ENCODE assay signal across 19 cellular contexts in the genomic region with DNA sequence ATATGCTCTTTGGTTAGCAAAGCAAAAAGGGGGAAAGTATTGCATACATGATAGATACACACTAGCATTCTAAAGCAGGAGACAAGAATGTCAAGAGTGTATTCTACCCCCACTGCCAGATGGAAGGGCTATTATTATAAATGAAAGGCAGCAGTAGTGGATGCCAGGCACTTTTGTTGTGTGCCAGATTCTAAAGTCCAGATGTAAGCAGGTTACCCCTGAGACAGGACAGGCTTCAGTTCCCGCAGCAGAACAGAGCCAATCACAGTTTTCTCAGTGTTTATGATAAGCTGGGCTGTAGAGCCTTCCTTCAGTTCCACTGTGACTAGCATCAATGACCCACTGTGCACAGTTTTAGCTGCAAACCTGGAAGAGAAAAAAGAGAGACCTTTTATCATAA.
DNase-seq lines count a peak whose midpoint lies in the region; ATAC-seq and TF ChIP-seq lines count a peak whose summit lies in the region.
"Had no signal": no experiment of that assay in that cellular context is flagged by ENCODE, and none has a peak within 500 bp of the region (broad histone marks: within the 10 kb centered on the region; RNA-seq: fewer than 3 reads in every experiment).

No MANE protein-coding gene starts in this region.

- H3K36me3 Mint-ChIP-seq in T-helper 17 cell (ENCODE audit: low read depth), result peaks cover 9% of the 10 kb centered on the region

- H3K27me3 ChIP-seq in brain microvascular endothelial cell (replicated peaks), result no peaks in the 10 kb centered on the region
- H3K27me3 ChIP-seq: cardiac muscle cell, SJCRH30, suprapubic skin had no signal

- peak; percentile 94 for ATAC-seq in Right ventricle myocardium superior (ENCODE audit: poor library complexity)
- no peak for ATAC-seq in T-helper 17 cell
- ATAC-seq in GM19324 (IDR thresholded peaks at IDR 0.05; ENCODE audit: low FRiP score, unreplicated experiment), result no peak
- ATAC-seq: activated T-cell treated with anti-CD3 and anti-CD28 coated beads, Interleukin-2, amount 50 U/mL, for 72 hours; left colon; natural killer cell treated with Interleukin-12 subunit alpha and Interleukin-12 subunit beta and Interleukin-15 and Interleukin-18, amount 100 ng/mL, for 72 hours had no signal

- no peaks in the 10 kb centered on the region for H3K9me3 ChIP-seq in T-helper 17 cell (ENCODE audit: control insufficient read depth, low read length, poor library complexity, severe bottlenecking)
- H3K9me3 ChIP-seq: SJCRH30, suprapubic skin had no signal

- H3K27me3 Mint-ChIP-seq in T-helper 17 cell, result no peaks in the 10 kb centered on the region
- H3K27me3 Mint-ChIP-seq: activated naive CD4-positive, alpha-beta T cell treated with anti-CD3 and anti-CD28 coated beads, Interleukin-2, amount 10 ng/mL, durations not matched to agents 7 days and 5 days; natural killer cell treated with Interleukin-12 subunit alpha and Interleukin-12 subunit beta and Interleukin-15 and Interleukin-18, amount 100 ng/mL, for 72 hours had no signal

- no peak overlapping the region for H3K27ac Mint-ChIP-seq in T-helper 17 cell
- H3K27ac Mint-ChIP-seq: activated naive CD4-positive, alpha-beta T cell treated with anti-CD3 and anti-CD28 coated beads, Interleukin-2, amount 10 ng/mL, durations not matched to agents 7 days and 5 days; activated T-cell treated with anti-CD3 and anti-CD28 coated beads, Interleukin-2, amount 50 U/mL, for 72 hours; natural killer cell treated with Interleukin-12 subunit alpha and Interleukin-12 subunit beta and Interleukin-15 and Interleukin-18, amount 100 ng/mL, for 72 hours had no signal

- no peak overlapping the region for H3K4me3 Mint-ChIP-seq in T-helper 17 cell
- H3K4me3 Mint-ChIP-seq: activated naive CD4-positive, alpha-beta T cell treated with anti-CD3 and anti-CD28 coated beads, Interleukin-2, amount 10 ng/mL, durations not matched to agents 7 days and 5 days; activated T-cell treated with anti-CD3 and anti-CD28 coated beads, Interleukin-2, amount 50 U/mL, for 72 hours; natural killer cell treated with Interleukin-12 subunit alpha and Interleukin-12 subunit beta and Interleukin-15 and Interleukin-18, amount 100 ng/mL, for 72 hours had no signal

- DNase-seq in Right ventricle myocardium superior (no peak), cardiac septum (ENCODE audit: low spot score) (no peak), NCI-H446 treated with DMSO at 0.1 percent for 48 hours (lab: John Stamatoyannopoulos, UW) (peak; percentile 29), globus pallidus (ENCODE audit: low spot score) (peak; percentile 66), superior temporal gyrus (ENCODE audit: extremely low spot score) (peak; percentile 64), T-helper 17 cell (no peak), brain microvascular endothelial cell (no peak)
- DNase-seq: activated naive CD4-positive, alpha-beta T cell treated with anti-CD3 and anti-CD28 coated beads, Interleukin-2, amount 10 ng/mL, durations not matched to agents 7 days and 5 days; activated T-cell treated with anti-CD3 and anti-CD28 coated beads, Interleukin-2, amount 50 U/mL, for 72 hours; amygdala; DMS53; left colon; midbrain; PC-9; SJCRH30 had no signal

- TF ChIP-seq CTCF in brain microvascular endothelial cell (IDR thresholded peaks at IDR 0.05; ENCODE audit: low read depth, low read length, missing control alignments), result no peak

- peaks cover 8% of the 10 kb centered on the region for H3K36me3 ChIP-seq in brain microvascular endothelial cell (replicated peaks)
- H3K36me3 ChIP-seq: cardiac muscle cell had no signal

- H3K4me3 ChIP-seq in brain microvascular endothelial cell (ENCODE audit: low read depth, low read length), result no peak overlapping the region
- H3K4me3 ChIP-seq: cardiac muscle cell, PC-9, SJCRH30, suprapubic skin had no signal

- in situ Hi-C loops in brain microvascular endothelial cell (cut with HindIII; ENCODE audit: low pct_ligation_motif_present, low sequenced_read_pairs), result no loop called here

- H3K4me1 Mint-ChIP-seq in T-helper 17 cell, result peaks cover 4% of the 10 kb centered on the region
- H3K4me1 Mint-ChIP-seq: activated naive CD4-positive, alpha-beta T cell treated with anti-CD3 and anti-CD28 coated beads, Interleukin-2, amount 10 ng/mL, durations not matched to agents 7 days and 5 days had no signal

- intact Hi-C loops in Right ventricle myocardium superior (cut with DNase I), result loop anchor here (10.0 kb wide), 1 partner anchor 438 kb away; no protein-coding TSS in a partner anchor
- intact Hi-C loops in cardiac septum (cut with DNase I), result loop anchor here (10.0 kb wide), 2 partner anchors 358 to 438 kb away; no protein-coding TSS in a partner anchor

- H3K27ac ChIP-seq in brain microvascular endothelial cell, result no peak overlapping the region
- H3K27ac ChIP-seq: cardiac muscle cell, PC-9, suprapubic skin had no signal

Comparison
In these comparisons a context has a peak if more than half of its experiments do, and no peak if none do; other contexts are left out.
1. DNase-seq: peak in NCI-H446 treated with DMSO at 0.1 percent for 48 hours (single experiment), globus pallidus (single experiment) and superior temporal gyrus (single experiment); none in Right ventricle myocardium superior (single experiment), cardiac septum (single experiment), T-helper 17 cell (0 of 3) and brain microvascular endothelial cell (single experiment).